In genomic region chr3:4494807-4495200, GRCh38 we compare ENCODE assay signal across 8 cellular contexts. TPM values are rescaled to one million over a fixed set of nuclear protein-coding genes. Genes with fewer than 3 reads are reported as not detected.
DNase-seq lines count a peak whose midpoint lies in the region; ATAC-seq and TF ChIP-seq lines count a peak whose summit lies in the region.

No MANE protein-coding gene starts in this region.

- H3K9me3 ChIP-seq in heart left ventricle: no peaks in the 10 kb centered on the region
- no peaks in the 10 kb centered on the region for H3K9me3 ChIP-seq in OCI-LY1 (ENCODE audit: low read length)
- no peaks in the 10 kb centered on the region for H3K9me3 ChIP-seq in hepatocyte (ENCODE audit: low read depth)
- no peaks in the 10 kb centered on the region for H3K9me3 ChIP-seq in vagina

- no peak for DNase-seq in heart left ventricle
- DNase-seq in Right ventricle myocardium superior: no peak
- DNase-seq in hepatocyte (ENCODE audit: low spot score): no peak
- no peak for DNase-seq in vagina (ENCODE audit: extremely low spot score in 2 of 2)
- no peak for DNase-seq in left lobe of liver (ENCODE audit: low spot score)
- DNase-seq in Ammon's horn (ENCODE audit: low spot score): no peak

- TF ChIP-seq POLR2A in heart left ventricle (IDR thresholded peaks at IDR 0.05) (no peak), vagina (IDR thresholded peaks at IDR 0.05) (no peak)

- TF ChIP-seq CTCF in heart left ventricle (IDR thresholded peaks at IDR 0.05) (no peak), OCI-LY1 (IDR thresholded peaks at IDR 0.05; ENCODE audit: low read length) (no peak), hepatocyte (IDR thresholded peaks at IDR 0.05; ENCODE audit: poor library complexity) (no peak), vagina (IDR thresholded peaks at IDR 0.05) (no peak)

- peak overlapping the region in 11 of 12 donors; percentile 59 to 96 (median 79) for H3K4me3 ChIP-seq in heart left ventricle
- H3K4me3 ChIP-seq in OCI-LY1 (ENCODE audit: low read depth, low read length, poor library complexity, severe bottlenecking): peak overlapping the region; percentile 70
- H3K4me3 ChIP-seq in hepatocyte: no peak overlapping the region
- H3K4me3 ChIP-seq in vagina: peak overlapping the region; percentile 59 to 94

- 33 to 41% (median 39%) methylated on average over 3 of the region's 3 CpGs for WGBS in heart left ventricle, 4 donors
- WGBS in hepatocyte (ENCODE audit: low lambda C conversion rate, missing lambda C conversion rate): 47% methylated on average over 3 of the region's 3 CpGs

- H3K27me3 ChIP-seq in heart left ventricle: no peaks in the 10 kb centered on the region
- no peaks in the 10 kb centered on the region for H3K27me3 ChIP-seq in OCI-LY1 (ENCODE audit: insufficient read depth, low read length)
- no peaks in the 10 kb centered on the region for H3K27me3 ChIP-seq in hepatocyte
- H3K27me3 ChIP-seq in vagina: no peaks in the 10 kb centered on the region

- H3K79me2 ChIP-seq in OCI-LY1 (ENCODE audit: insufficient read depth, low read length) (no peaks in the 10 kb centered on the region), hepatocyte (peaks cover 20% of the 10 kb centered on the region)

- H2AFZ ChIP-seq in OCI-LY1 (ENCODE audit: low read length) (0 out of 2 replicates have a peak overlapping the region, but pooled peaks have one; percentile 12), hepatocyte (peak overlapping the region; percentile 51)

- H4K20me1 ChIP-seq in OCI-LY1 (ENCODE audit: insufficient read depth, low read length) (no peaks in the 10 kb centered on the region), hepatocyte (ENCODE audit: insufficient read depth, poor library complexity, severe bottlenecking) (no peaks in the 10 kb centered on the region)

- peak overlapping the region; percentile 69; the same call in 1 of the 2 replicates for H3K9ac ChIP-seq in OCI-LY1 (ENCODE audit: low read length)

- H3K4me2 ChIP-seq in OCI-LY1 (ENCODE audit: low read length) (peak overlapping the region; percentile 85), hepatocyte (peak overlapping the region; percentile 87)

- H3K27ac ChIP-seq in heart left ventricle: peak overlapping the region in 11 of 12 donors; percentile 0 to 94 (median 78)
- H3K27ac ChIP-seq in OCI-LY1 (ENCODE audit: low read depth, low read length, poor library complexity, severe bottlenecking): no peak overlapping the region
- H3K27ac ChIP-seq in hepatocyte: peak overlapping the region; percentile 27
- H3K27ac ChIP-seq in vagina: peak overlapping the region; percentile 77

- intact Hi-C loops in heart left ventricle (cut with DNase I): loop anchor here in 9 of 10 donors (5.0 to 10.0 kb wide), 6 partner anchors 87 to 140 kb away; no protein-coding TSS in a partner anchor
- intact Hi-C loops in Right ventricle myocardium superior (cut with DNase I): loop anchor here (5.0 kb wide), 1 partner anchor 87 kb away; no protein-coding TSS in a partner anchor
- intact Hi-C loops in vagina (cut with DNase I): loop anchor here (5.0 to 10.0 kb wide), 2 partner anchors 87 to 140 kb away; no protein-coding TSS in a partner anchor

- H3K36me3 ChIP-seq in heart left ventricle: peaks cover 0 to 18% (median 13%) of the 10 kb centered on the region in 9 donors
- H3K36me3 ChIP-seq in OCI-LY1 (ENCODE audit: insufficient read depth, low read length): no peaks in the 10 kb centered on the region
- H3K36me3 ChIP-seq in hepatocyte (replicated peaks; ENCODE audit: insufficient read depth, low read depth): no peaks in the 10 kb centered on the region
- H3K36me3 ChIP-seq in vagina: no peaks in the 10 kb centered on the region

- no peaks in the 10 kb centered on the region for H3K9me2 ChIP-seq in OCI-LY1 (ENCODE audit: low read depth, low read length)
- H3K9me2 ChIP-seq in hepatocyte (replicated peaks; ENCODE audit: insufficient read depth): no peaks in the 10 kb centered on the region

- ATAC-seq in heart left ventricle: no peak
- no peak for ATAC-seq in Right ventricle myocardium superior (ENCODE audit: poor library complexity)
- no peak for ATAC-seq in left lobe of liver
- no peak for ATAC-seq in HG02763 (IDR thresholded peaks at IDR 0.05; ENCODE audit: unreplicated experiment)

- H3K4me1 ChIP-seq in heart left ventricle (peaks cover 0 to 50% (median 28%) of the 10 kb centered on the region in 12 donors), OCI-LY1 (ENCODE audit: insufficient read depth, low read length, severe bottlenecking) (peaks cover 26% of the 10 kb centered on the region), hepatocyte (ENCODE audit: insufficient read depth) (peaks cover 7% of the 10 kb centered on the region), vagina (peaks cover 32% of the 10 kb centered on the region)

- no peaks in the 10 kb centered on the region for H3F3A ChIP-seq in OCI-LY1 (ENCODE audit: insufficient read depth, low read length)

RNA-seq across cellular contexts. Expression of gene ITPR1, which starts 1.7 kb away (rescaled TPM):
- total RNA-seq in heart left ventricle (10 to 100 TPM; 16.5 to 55.8 (median 20.1) TPM), Right ventricle myocardium superior (17.1 TPM), hepatocyte (79.1 and 90.8 TPM in 2 replicates), vagina (108 TPM), left lobe of liver (8.7 TPM)
- polyA plus RNA-seq in heart left ventricle (10 to 100 TPM in 1 of 2 donors, 1 to 10 TPM in 1; 8.9 to 10.0 TPM), hepatocyte (46.8 and 54.8 TPM in 2 replicates)

RNA-seq across cellular contexts. Expression of gene SUMF1, which starts 27.7 kb away (rescaled TPM):
- 10 to 100 TPM in 5 of 9 donors, 1 to 10 TPM in 4; 5.8 to 21.1 (median 11.2) TPM for total RNA-seq in heart left ventricle
- polyA plus RNA-seq in heart left ventricle: 10 to 100 TPM in 1 of 2 donors, 1 to 10 TPM in 1; 3.9 to 14.0 TPM
- 7.6 TPM for total RNA-seq in Right ventricle myocardium superior
- total RNA-seq in hepatocyte: 49.6 and 59.0 TPM in 2 replicates
- polyA plus RNA-seq in hepatocyte: 43.1 and 55.5 TPM in 2 replicates
- total RNA-seq in vagina: 65.6 TPM
- total RNA-seq in left lobe of liver: 21.7 TPM
